Comparison of ENCODE assay signal across 4 cellular contexts in genomic region chr2:131391471-131391870, GRCh38. TPM values are rescaled to one million over a fixed set of nuclear protein-coding genes. Genes with fewer than 3 reads are reported as not detected.
"Had no signal": no experiment of that assay in that cellular context is flagged by ENCODE, and none has a peak within 500 bp of the region (broad histone marks: within the 10 kb centered on the region; RNA-seq: fewer than 3 reads in every experiment).

No MANE protein-coding gene starts in this region.

RNA-seq across cellular contexts. Expression of gene RAB6D, which starts 27.5 kb away (rescaled TPM):
- total RNA-seq: M059J, PC-3, SJCRH30, SK-MEL-5 had no signal
